In the genomic region with DNA sequence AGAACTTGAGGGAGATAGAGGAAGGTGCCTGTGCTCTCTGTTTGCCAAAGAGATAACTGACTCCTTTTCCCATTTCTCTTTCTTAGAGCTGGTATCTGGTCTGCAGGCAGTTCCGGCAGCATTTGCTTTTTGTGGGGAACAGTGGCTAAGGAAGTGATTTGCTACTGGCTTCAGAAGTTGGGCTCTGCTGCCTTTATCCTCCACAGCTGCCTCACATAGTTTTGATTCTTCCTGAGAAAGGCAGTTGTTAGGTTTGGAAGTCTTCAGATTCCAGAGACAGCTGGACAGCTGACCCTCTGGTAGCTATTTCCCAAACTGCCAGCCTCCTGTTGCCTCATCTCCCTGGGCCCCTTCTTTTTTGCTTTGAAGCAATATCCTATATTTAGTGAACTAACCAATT, we compare ENCODE assay signal across 9 cellular contexts.
DNase-seq lines count a peak whose midpoint lies in the region; ATAC-seq and TF ChIP-seq lines count a peak whose summit lies in the region.
"Had no signal": no experiment of that assay in that cellular context is flagged by ENCODE, and none has a peak within 500 bp of the region (broad histone marks: within the 10 kb centered on the region; RNA-seq: fewer than 3 reads in every experiment).

No MANE protein-coding gene starts in this region.

- no peaks in the 10 kb centered on the region for H3K36me3 ChIP-seq in thyroid gland

- no peaks in the 10 kb centered on the region for H3K9me3 ChIP-seq in thyroid gland

- no peaks in the 10 kb centered on the region for H3K27me3 ChIP-seq in thyroid gland

- H3K27ac ChIP-seq in coronary artery (peak overlapping the region; percentile 0 to 79), thyroid gland (peak overlapping the region; percentile 89 to 94 (median 93))

- no peak for ATAC-seq in HG02938 (IDR thresholded peaks at IDR 0.05; ENCODE audit: unreplicated experiment)
- no peak for ATAC-seq in GM21447 (IDR thresholded peaks at IDR 0.05; ENCODE audit: unreplicated experiment)
- ATAC-seq in GM21737 (IDR thresholded peaks at IDR 0.05; ENCODE audit: unreplicated experiment) = no peak

- peaks cover 47 to 72% of the 10 kb centered on the region in 2 donors for H3K4me1 ChIP-seq in thyroid gland

- H3K4me3 ChIP-seq in coronary artery = no peak overlapping the region
- no peak overlapping the region for H3K4me3 ChIP-seq in thyroid gland (replicated peaks in 1 of 3)

- 86 to 87% methylated on average over 1 of the region's 1 CpG for WGBS in thyroid gland, 2 donors

- no peak for TF ChIP-seq CTCF in coronary artery (IDR thresholded peaks at IDR 0.05)
- no peak for TF ChIP-seq CTCF in thyroid gland (IDR thresholded peaks at IDR 0.05)

- intact Hi-C loops in thyroid gland (cut with DNase I) = no loop called here

- DNase-seq in LHCN-M2 (ENCODE audit: low read depth) (peak; percentile 95), coronary artery (ENCODE audit: low spot score) (no peak), iPS-NIHi7 (ENCODE audit: extremely low spot score) (peak; percentile 54), thyroid gland (no peak), NCI-H2081 (lab: John Stamatoyannopoulos, UW) (no peak)
- DNase-seq: GDM1 had no signal

- TF ChIP-seq POLR2A in thyroid gland (IDR thresholded peaks at IDR 0.05) = no peak

Comparison
In these comparisons a context has a peak if more than half of its experiments do, and no peak if none do; other contexts are left out.
1. DNase-seq: peak in LHCN-M2 (single experiment) and iPS-NIHi7 (single experiment); none in coronary artery (single experiment), thyroid gland (0 of 2) and NCI-H2081 (0 of 2).